Comparison of ENCODE assay signal across 8 cellular contexts in genomic region chr1:64917328-64917861, GRCh38. TPM values are rescaled to one million over a fixed set of nuclear protein-coding genes. Genes with fewer than 3 reads are reported as not detected.
DNase-seq lines count a peak whose midpoint lies in the region; TF ChIP-seq lines count a peak whose summit lies in the region.

No MANE protein-coding gene starts in this region.

- H3K4me3 ChIP-seq in tibial nerve (no peak overlapping the region), H7 (ENCODE audit: insufficient read depth, low read depth, low read length) (no peak overlapping the region)

- peaks cover 0 to 77% (median 36%) of the 10 kb centered on the region in 4 donors for H3K4me1 ChIP-seq in tibial nerve

- peak overlapping the region in 2 of 4 donors; percentile 41 to 60 for H3K27ac ChIP-seq in tibial nerve

- H3K36me3 ChIP-seq in tibial nerve (no peaks in the 10 kb centered on the region), H7 (replicated peaks; ENCODE audit: control insufficient read depth, insufficient read depth, low read length) (no peaks in the 10 kb centered on the region)

- TF ChIP-seq RAD21 in Ishikawa (IDR thresholded peaks at IDR 0.05; ENCODE audit: low read depth) = no peak

- DNase-seq in AML-193 (lab: John Stamatoyannopoulos, UW) = peak; percentile 69 to 73
- DNase-seq in astrocyte of the hippocampus (ENCODE audit: low read depth, low spot score) = peak; percentile 96
- peak; percentile 100 for DNase-seq in kidney tubule cell (ENCODE audit: low spot score)
- DNase-seq in tibial nerve (ENCODE audit: low spot score in 2 of 2) = peak; percentile 28 to 72
- DNase-seq in GM10266 (ENCODE audit: extremely low spot score) = no peak
- no peak for DNase-seq in NCI-H774 (lab: John Stamatoyannopoulos, UW)
- DNase-seq in H7 = no peak

- TF ChIP-seq POLR2A in tibial nerve (IDR thresholded peaks at IDR 0.05) = no peak

- peak; percentile 87 for TF ChIP-seq EP300 in Ishikawa (IDR thresholded peaks at IDR 0.05; ENCODE audit: borderline replicate concordance)
- peak in 1 of 2 donors; percentile 57 for TF ChIP-seq EP300 in tibial nerve (IDR thresholded peaks at IDR 0.05)

- H3K27me3 ChIP-seq in tibial nerve = no peaks in the 10 kb centered on the region
- H3K27me3 ChIP-seq in H7 (ENCODE audit: control insufficient read depth, insufficient read depth, low read length) = no peaks in the 10 kb centered on the region

- no peaks in the 10 kb centered on the region for H3K9me3 ChIP-seq in tibial nerve

- TF ChIP-seq CTCF in tibial nerve (IDR thresholded peaks at IDR 0.05) (no peak), GM10266 (IDR thresholded peaks at IDR 0.05; ENCODE audit: control insufficient read depth, insufficient read depth, low read depth, missing control alignments) (no peak)

- WGBS in tibial nerve, 2 donors = 35 to 40% methylated on average over 3 of the region's 3 CpGs

TF ChIP-seq in Ishikawa, 13 proteins besides CTCF, POLR2A, EP300 and RAD21:
- TF ChIP-seq FOXM1 (IDR thresholded peaks at IDR 0.05; ENCODE audit: borderline replicate concordance, low read depth) (peak; percentile 62; the same call in 1 of the 2 replicates), USF1 (IDR thresholded peaks at IDR 0.05) (no peak), MAX (IDR thresholded peaks at IDR 0.05) (peak; percentile 65), TCF12 (IDR thresholded peaks at IDR 0.05; ENCODE audit: low read depth) (peak; percentile 85), CEBPB (IDR thresholded peaks at IDR 0.05) (peak; percentile 77), YY1 (IDR thresholded peaks at IDR 0.05; ENCODE audit: low read depth) (0 out of 2 replicates have a peak, but pooled peaks have one; percentile 12), TEAD4 (IDR thresholded peaks at IDR 0.05) (peak; percentile 94), TAF1 (IDR thresholded peaks at IDR 0.05; ENCODE audit: low read depth) (no peak), EGR1 (IDR thresholded peaks at IDR 0.05) (no peak), ZBTB7A (IDR thresholded peaks at IDR 0.05; ENCODE audit: low read depth) (no peak), CREB1 (IDR thresholded peaks at IDR 0.05; ENCODE audit: low read depth) (no peak), NFIC (IDR thresholded peaks at IDR 0.05) (peak; percentile 89), REST (IDR thresholded peaks at IDR 0.05; ENCODE audit: low read depth) (no peak)

RNA-seq across cellular contexts. Expression of gene JAK1, which starts 49.0 kb away (rescaled TPM):
- total RNA-seq in tibial nerve = 100 to 1,000 TPM; 114 to 222 (median 138) TPM
- 36.7 and 51.0 TPM in 2 replicates for total RNA-seq in H7 (2014; rRNA removed; shearing (Covaris generic))

Comparison
In these comparisons a context has a peak if more than half of its experiments do, and no peak if none do; other contexts are left out.
1. DNase-seq: peak in AML-193 (2 of 2), astrocyte of the hippocampus (single experiment), kidney tubule cell (single experiment) and tibial nerve (2 of 2); none in GM10266 (single experiment), NCI-H774 (single experiment) and H7 (single experiment).